Comparison of ENCODE assay signal across 1 cellular context in genomic region chr9:97635026-97635425, GRCh38.
TF ChIP-seq lines count a peak whose summit lies in the region.

No MANE protein-coding gene starts in this region.

TF ChIP-seq in GM12878, 131 proteins besides CTCF, POLR2A, EP300 and RAD21 (continued from another document):
- TF ChIP-seq IRF3 (IDR thresholded peaks at IDR 0.05) = no peak
- no peak for TF ChIP-seq RELA (IDR thresholded peaks at IDR 0.05; ENCODE audit: borderline replicate concordance, partially characterized antibody)
- TF ChIP-seq PML (IDR thresholded peaks at IDR 0.05; ENCODE audit: low read length) = no peak
- TF ChIP-seq GATAD2B (conservative IDR thresholded peaks at IDR 0.05; ENCODE audit: low read depth) = no peak
- no peak for TF ChIP-seq KLF5 (IDR thresholded peaks at IDR 0.05; ENCODE audit: partially characterized antibody)
- no peak for TF ChIP-seq CHD4 (IDR thresholded peaks at IDR 0.05)
- no peak for TF ChIP-seq MXI1 (IDR thresholded peaks at IDR 0.05; ENCODE audit: low read depth, low read length)
- no peak for TF ChIP-seq WRNIP1 (IDR thresholded peaks at IDR 0.05; ENCODE audit: borderline replicate concordance, low read depth, low read length)
- no peak for TF ChIP-seq RB1 (IDR thresholded peaks at IDR 0.05; ENCODE audit: borderline replicate concordance)
- TF ChIP-seq RCOR1 (conservative IDR thresholded peaks at IDR 0.05; ENCODE audit: low read depth, low read length) = no peak
- no peak for TF ChIP-seq BCL11A (IDR thresholded peaks at IDR 0.05; ENCODE audit: low read depth, low read length)
- TF ChIP-seq, protein P1, sequence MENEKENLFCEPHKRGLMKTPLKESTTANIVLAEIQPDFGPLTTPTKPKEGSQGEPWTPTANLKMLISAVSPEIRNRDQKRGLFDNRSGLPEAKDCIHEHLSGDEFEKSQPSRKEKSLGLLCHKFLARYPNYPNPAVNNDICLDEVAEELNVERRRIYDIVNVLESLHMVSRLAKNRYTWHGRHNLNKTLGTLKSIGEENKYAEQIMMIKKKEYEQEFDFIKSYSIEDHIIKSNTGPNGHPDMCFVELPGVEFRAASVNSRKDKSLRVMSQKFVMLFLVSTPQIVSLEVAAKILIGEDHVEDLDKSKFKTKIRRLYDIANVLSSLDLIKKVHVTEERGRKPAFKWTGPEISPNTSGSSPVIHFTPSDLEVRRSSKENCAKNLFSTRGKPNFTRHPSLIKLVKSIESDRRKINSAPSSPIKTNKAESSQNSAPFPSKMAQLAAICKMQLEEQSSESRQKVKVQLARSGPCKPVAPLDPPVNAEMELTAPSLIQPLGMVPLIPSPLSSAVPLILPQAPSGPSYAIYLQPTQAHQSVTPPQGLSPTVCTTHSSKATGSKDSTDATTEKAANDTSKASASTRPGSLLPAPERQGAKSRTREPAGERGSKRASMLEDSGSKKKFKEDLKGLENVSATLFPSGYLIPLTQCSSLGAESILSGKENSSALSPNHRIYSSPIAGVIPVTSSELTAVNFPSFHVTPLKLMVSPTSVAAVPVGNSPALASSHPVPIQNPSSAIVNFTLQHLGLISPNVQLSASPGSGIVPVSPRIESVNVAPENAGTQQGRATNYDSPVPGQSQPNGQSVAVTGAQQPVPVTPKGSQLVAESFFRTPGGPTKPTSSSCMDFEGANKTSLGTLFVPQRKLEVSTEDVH (IDR thresholded peaks at IDR 0.05; ENCODE audit: low read depth, partially characterized antibody) = no peak
- TF ChIP-seq CHD1 (IDR thresholded peaks at IDR 0.05; ENCODE audit: low read depth, low read length) = no peak
